In genomic region chr11:73258104-73258684, GRCh38 we compare ENCODE assay signal across 1 cellular context.
TF ChIP-seq lines count a peak whose summit lies in the region.

No MANE protein-coding gene starts in this region.

TF ChIP-seq in endothelial cell of umbilical vein, 7 proteins besides CTCF, POLR2A, EP300 and RAD21:
- TF ChIP-seq GATA2 (IDR thresholded peaks at IDR 0.05; ENCODE audit: insufficient read depth, insufficient read length, low read depth, low read length) (no peak), MAX (IDR thresholded peaks at IDR 0.05; ENCODE audit: insufficient read depth, insufficient read length) (no peak), EZH2 (IDR thresholded peaks at IDR 0.05; ENCODE audit: borderline replicate concordance, low read depth, low read length, severe bottlenecking) (no peak), MYC (IDR thresholded peaks at IDR 0.05; ENCODE audit: low read depth, low read length) (no peak), FOS (IDR thresholded peaks at IDR 0.05; ENCODE audit: borderline replicate concordance, insufficient read depth, low read length) (no peak), POLR2AphosphoS5 (IDR thresholded peaks at IDR 0.05; ENCODE audit: insufficient read depth, low read depth, low read length) (no peak), JUN (IDR thresholded peaks at IDR 0.05; ENCODE audit: borderline replicate concordance, insufficient read depth, insufficient read length, low read depth) (no peak)
